In genomic region chr5:4370218-4370617, GRCh38 we compare ENCODE assay signal across 17 cellular contexts.
DNase-seq lines count a peak whose midpoint lies in the region; ATAC-seq and TF ChIP-seq lines count a peak whose summit lies in the region.
"Had no signal": no experiment of that assay in that cellular context is flagged by ENCODE, and none has a peak within 500 bp of the region (broad histone marks: within the 10 kb centered on the region; RNA-seq: fewer than 3 reads in every experiment).

No MANE protein-coding gene starts in this region.

- H3K9ac ChIP-seq in BLaER1 = no peak overlapping the region; the same call in 1 of the 2 replicates

- no peaks in the 10 kb centered on the region for H3K9me3 ChIP-seq in BLaER1
- H3K9me3 ChIP-seq in breast epithelium = no peaks in the 10 kb centered on the region
- no peaks in the 10 kb centered on the region for H3K9me3 ChIP-seq in right atrium auricular region
- H3K9me3 ChIP-seq: HAP-1 had no signal

- H3K4me2 ChIP-seq in BLaER1 = peak overlapping the region; percentile 84

- H3K36me3 ChIP-seq in BLaER1 (no peaks in the 10 kb centered on the region), breast epithelium (no peaks in the 10 kb centered on the region), right atrium auricular region (no peaks in the 10 kb centered on the region)
- H3K36me3 ChIP-seq: HAP-1 had no signal

- no peaks in the 10 kb centered on the region for H3K27me3 ChIP-seq in BLaER1
- no peaks in the 10 kb centered on the region for H3K27me3 ChIP-seq in breast epithelium
- H3K27me3 ChIP-seq in right atrium auricular region = no peaks in the 10 kb centered on the region

- peak overlapping the region; percentile 23; the same call in 1 of the 2 replicates for H3K4me3 ChIP-seq in BLaER1
- peak overlapping the region in 1 of 3 donors; percentile 28 for H3K4me3 ChIP-seq in breast epithelium
- H3K4me3 ChIP-seq in right atrium auricular region = no peak overlapping the region
- H3K4me3 ChIP-seq: HAP-1 had no signal

- H3K27ac ChIP-seq in BLaER1 = peak overlapping the region; percentile 62
- H3K27ac ChIP-seq in breast epithelium = peak overlapping the region; percentile 78 to 79
- H3K27ac ChIP-seq in right atrium auricular region = no peak overlapping the region
- H3K27ac ChIP-seq: C4-2B, HL-60 had no signal

- intact Hi-C loops in breast epithelium (cut with DNase I; ENCODE audit: low total_unique reads) = no loop called here

- H4K20me1 ChIP-seq in BLaER1 = no peaks in the 10 kb centered on the region

- TF ChIP-seq POLR2A in breast epithelium (IDR thresholded peaks at IDR 0.05) = no peak

- DNase-seq in breast epithelium (ENCODE audit: low spot score in 2 of 2) (no peak), inferior parietal cortex (ENCODE audit: extremely low spot score) (peak; percentile 6), pons (ENCODE audit: low spot score) (peak; percentile 87), right atrium auricular region (ENCODE audit: low spot score) (no peak), Kasumi-1 (lab: John Stamatoyannopoulos, UW) (no peak), D341Med (ENCODE audit: low spot score) (no peak)
- DNase-seq: 8988T; AML-193; CD4-positive, alpha-beta memory T cell; COR-L47; DND-41; GDM1 had no signal

- TF ChIP-seq CTCF in breast epithelium (IDR thresholded peaks at IDR 0.05) (no peak), right atrium auricular region (IDR thresholded peaks at IDR 0.05) (no peak)

- ATAC-seq in GM19023 (IDR thresholded peaks at IDR 0.05; ENCODE audit: unreplicated experiment) = no peak

- peaks cover 72% of the 10 kb centered on the region for H3K4me1 ChIP-seq in BLaER1
- H3K4me1 ChIP-seq in breast epithelium = no peaks in the 10 kb centered on the region
- no peaks in the 10 kb centered on the region for H3K4me1 ChIP-seq in right atrium auricular region
- H3K4me1 ChIP-seq: HAP-1 had no signal

Comparison
In these comparisons a context has a peak if more than half of its experiments do, and no peak if none do; other contexts are left out.
1. H3K27ac ChIP-seq: peak in BLaER1 (single experiment) and breast epithelium (2 of 2); none in right atrium auricular region (0 of 2).
2. DNase-seq: peak in inferior parietal cortex (single experiment) and pons (single experiment); none in breast epithelium (0 of 2), right atrium auricular region (single experiment), Kasumi-1 (0 of 2) and D341Med (single experiment).